ENCODE assay signal across 1 cellular context in genomic region chr22:35643991-35644390, GRCh38.
TF ChIP-seq lines count a peak whose summit lies in the region.

No MANE protein-coding gene starts in this region.

TF ChIP-seq in WTC11, 78 proteins besides CTCF, POLR2A, EP300 and RAD21 (continued from another document):
- TF ChIP-seq ZSCAN18 (CRISPR knock-in tag; IDR thresholded peaks at IDR 0.05) (no peak), ZBTB43 (CRISPR knock-in tag; IDR thresholded peaks at IDR 0.05) (no peak), PREB (CRISPR knock-in tag; IDR thresholded peaks at IDR 0.05; ENCODE audit: borderline replicate concordance) (no peak), ATF3 (CRISPR knock-in tag; conservative IDR thresholded peaks at IDR 0.05) (no peak)
